ENCODE assay signal across 10 cellular contexts in genomic region chr3:12188328-12188648, GRCh38. TPM values are rescaled to one million over a fixed set of nuclear protein-coding genes. Genes with fewer than 3 reads are reported as not detected.
DNase-seq lines count a peak whose midpoint lies in the region; ATAC-seq and TF ChIP-seq lines count a peak whose summit lies in the region.
"Had no signal": no experiment of that assay in that cellular context is flagged by ENCODE, and none has a peak within 500 bp of the region (broad histone marks: within the 10 kb centered on the region; RNA-seq: fewer than 3 reads in every experiment).

No MANE protein-coding gene starts in this region.

- peaks cover 0 to 3% of the 10 kb centered on the region in 2 donors for H3K9me3 Mint-ChIP-seq in activated naive CD4-positive, alpha-beta T cell treated with anti-CD3 and anti-CD28 coated beads, Interleukin-2, amount 50 U/mL, for 72 hours
- no peaks in the 10 kb centered on the region for H3K9me3 Mint-ChIP-seq in activated naive CD4-positive, alpha-beta T cell treated with anti-CD3 and anti-CD28 coated beads, Interleukin-2, amount 10 ng/mL, durations not matched to agents 7 days and 5 days
- no peaks in the 10 kb centered on the region for H3K9me3 Mint-ChIP-seq in activated CD4-positive, alpha-beta memory T cell treated with anti-CD3 and anti-CD28 coated beads for 36 hours
- H3K9me3 Mint-ChIP-seq: central memory CD8-positive, alpha-beta T cell had no signal

- no peak overlapping the region for H3K4me2 ChIP-seq in Karpas-422 (ENCODE audit: low read depth, low read length, poor library complexity, severe bottlenecking)

- in situ Hi-C loops in transverse colon (cut with MboI; ENCODE audit: low pct_ligation_motif_present in 1 of 4, low pct_unique_long_range_greater_than_20kb in 1 of 4, low sequenced_read_pairs in 3 of 4), result no loop called here

- H3K27ac ChIP-seq in right lobe of liver (no peak overlapping the region), transverse colon (peak overlapping the region; percentile 38 to 63 (median 54)), Karpas-422 (ENCODE audit: low read length) (no peak overlapping the region)

- no peaks in the 10 kb centered on the region for H3K79me2 ChIP-seq in Karpas-422 (ENCODE audit: low read length)

- H3K9ac ChIP-seq in Karpas-422 (ENCODE audit: low read length), result no peak overlapping the region

- 76% methylated on average over 4 of the region's 4 CpGs for WGBS in right lobe of liver (ENCODE audit: insufficient coverage, low coverage, low lambda C conversion rate, missing lambda C conversion rate)
- WGBS in transverse colon (ENCODE audit: low coverage in 1 of 2), 2 donors, result 76% methylated on average over 4 of the region's 4 CpGs; no CpG with 5 or more reads in 1 of the 2 donors

- TF ChIP-seq POLR2A in right lobe of liver (IDR thresholded peaks at IDR 0.05) (no peak), transverse colon (IDR thresholded peaks at IDR 0.05) (no peak)

- no peaks in the 10 kb centered on the region for H3K9me2 ChIP-seq in Karpas-422 (replicated peaks; ENCODE audit: insufficient read depth, low read length)

- POLR2A ChIA-PET in activated CD4-positive, alpha-beta memory T cell treated with anti-CD3 and anti-CD28 coated beads for 36 hours (lab: Charles Lee), result interaction anchor here (1.3 to 2.1 kb wide), 4 partner anchors 9 to 208 kb away, joined by 3 to 14 read pairs (median 10); no protein-coding TSS in a partner anchor

- H2AFZ ChIP-seq in Karpas-422 (ENCODE audit: low read length), result no peak overlapping the region

- peaks cover 0 to 6% of the 10 kb centered on the region in 2 donors for H3K36me3 Mint-ChIP-seq in activated naive CD4-positive, alpha-beta T cell treated with anti-CD3 and anti-CD28 coated beads, Interleukin-2, amount 50 U/mL, for 72 hours
- no peaks in the 10 kb centered on the region for H3K36me3 Mint-ChIP-seq in activated naive CD4-positive, alpha-beta T cell treated with anti-CD3 and anti-CD28 coated beads, Interleukin-2, amount 10 ng/mL, durations not matched to agents 7 days and 5 days
- H3K36me3 Mint-ChIP-seq in activated CD4-positive, alpha-beta memory T cell treated with anti-CD3 and anti-CD28 coated beads for 36 hours, result no peaks in the 10 kb centered on the region

- ATAC-seq in activated naive CD4-positive, alpha-beta T cell treated with anti-CD3 and anti-CD28 coated beads, Interleukin-2, amount 50 U/mL, for 72 hours, result peak; percentile 15 to 55
- ATAC-seq in right lobe of liver, result peak in 3 of 4 donors; percentile 12 to 25 (median 16)

- H3K4me3 Mint-ChIP-seq in activated naive CD4-positive, alpha-beta T cell treated with anti-CD3 and anti-CD28 coated beads, Interleukin-2, amount 10 ng/mL, durations not matched to agents 7 days and 5 days, result no peak overlapping the region
- H3K4me3 Mint-ChIP-seq in activated CD4-positive, alpha-beta memory T cell treated with anti-CD3 and anti-CD28 coated beads for 36 hours, result peak overlapping the region; percentile 59
- H3K4me3 Mint-ChIP-seq: central memory CD8-positive, alpha-beta T cell had no signal

- CTCF ChIA-PET in activated naive CD4-positive, alpha-beta T cell treated with anti-CD3 and anti-CD28 coated beads, Interleukin-2, amount 10 ng/mL, durations not matched to agents 7 days and 5 days (lab: Charles Lee), result no interaction called here
- CTCF ChIA-PET in activated CD4-positive, alpha-beta memory T cell treated with anti-CD3 and anti-CD28 coated beads for 36 hours (lab: Charles Lee), result interaction anchor here (1.1 to 2.9 kb wide), 7 partner anchors 9 to 292 kb away, joined by 3 to 15 read pairs (median 4); no protein-coding TSS in a partner anchor

- H3K4me1 ChIP-seq in right lobe of liver, result peaks cover 0 to under 1% (median 0%) of the 10 kb centered on the region in 4 donors
- H3K4me1 ChIP-seq in transverse colon, result peaks cover 8 to 28% (median 20%) of the 10 kb centered on the region in 4 donors
- H3K4me1 ChIP-seq in Karpas-422 (ENCODE audit: low read length), result peaks cover 11% of the 10 kb centered on the region

- peak overlapping the region; percentile 69 to 87 for H3K27ac Mint-ChIP-seq in activated naive CD4-positive, alpha-beta T cell treated with anti-CD3 and anti-CD28 coated beads, Interleukin-2, amount 50 U/mL, for 72 hours
- H3K27ac Mint-ChIP-seq in activated naive CD4-positive, alpha-beta T cell treated with anti-CD3 and anti-CD28 coated beads, Interleukin-2, amount 10 ng/mL, durations not matched to agents 7 days and 5 days, result no peak overlapping the region
- H3K27ac Mint-ChIP-seq in activated CD4-positive, alpha-beta memory T cell treated with anti-CD3 and anti-CD28 coated beads for 36 hours, result peak overlapping the region; percentile 99

- H3K4me1 Mint-ChIP-seq in activated naive CD4-positive, alpha-beta T cell treated with anti-CD3 and anti-CD28 coated beads, Interleukin-2, amount 10 ng/mL, durations not matched to agents 7 days and 5 days, result peaks cover 8% of the 10 kb centered on the region
- peaks cover 47% of the 10 kb centered on the region for H3K4me1 Mint-ChIP-seq in activated CD4-positive, alpha-beta memory T cell treated with anti-CD3 and anti-CD28 coated beads for 36 hours (ENCODE audit: low read depth)

- no peak for DNase-seq in activated naive CD4-positive, alpha-beta T cell treated with anti-CD3 and anti-CD28 coated beads, Interleukin-2, amount 50 U/mL, for 72 hours (ENCODE audit: low spot score in 2 of 2)
- DNase-seq in activated naive CD4-positive, alpha-beta T cell treated with anti-CD3 and anti-CD28 coated beads, Interleukin-2, amount 10 ng/mL, durations not matched to agents 7 days and 5 days, result no peak
- DNase-seq in activated CD4-positive, alpha-beta memory T cell treated with anti-CD3 and anti-CD28 coated beads for 36 hours, result peak; percentile 59
- no peak for DNase-seq in right lobe of liver
- DNase-seq in transverse colon, result no peak
- DNase-seq in DMS 273 treated with DMSO at 0.1 percent for 48 hours (lab: John Stamatoyannopoulos, UW), result no peak
- DNase-seq in Karpas-422, result no peak
- DNase-seq in ureter (ENCODE audit: low spot score), result no peak
- DNase-seq: activated CD4-positive, alpha-beta T cell treated with anti-CD3 and anti-CD28 coated beads for 4 hours had no signal

- no peaks in the 10 kb centered on the region for H3K9me3 ChIP-seq in right lobe of liver
- H3K9me3 ChIP-seq in transverse colon, result no peaks in the 10 kb centered on the region
- H3K9me3 ChIP-seq in Karpas-422 (ENCODE audit: low read length), result no peaks in the 10 kb centered on the region

- intact Hi-C loops in activated CD4-positive, alpha-beta memory T cell treated with anti-CD3 and anti-CD28 coated beads for 36 hours (cut with micrococcal nuclease), result loop anchor here (5.0 kb wide), 2 partner anchors 341 to 951 kb away; partner anchors contain the start of gene TAMM41
- intact Hi-C loops in right lobe of liver (cut with DNase I), result no loop called here
- intact Hi-C loops in transverse colon (cut with DNase I; ENCODE audit: low total_unique reads), result no loop called here

- H3K4me3 ChIP-seq in right lobe of liver (no peak overlapping the region), transverse colon (no peak overlapping the region), Karpas-422 (ENCODE audit: low read length) (no peak overlapping the region)

- no peaks in the 10 kb centered on the region for H4K20me1 ChIP-seq in Karpas-422 (ENCODE audit: insufficient read depth, low read depth, low read length)

- H3K27me3 ChIP-seq in right lobe of liver (no peaks in the 10 kb centered on the region), transverse colon (no peaks in the 10 kb centered on the region), Karpas-422 (ENCODE audit: low read length) (no peaks in the 10 kb centered on the region)

- H3K36me3 ChIP-seq in right lobe of liver (no peaks in the 10 kb centered on the region), transverse colon (no peaks in the 10 kb centered on the region), Karpas-422 (ENCODE audit: insufficient read depth, low read length) (no peaks in the 10 kb centered on the region)

- peaks cover 8% of the 10 kb centered on the region for H3K27me3 Mint-ChIP-seq in activated naive CD4-positive, alpha-beta T cell treated with anti-CD3 and anti-CD28 coated beads, Interleukin-2, amount 10 ng/mL, durations not matched to agents 7 days and 5 days
- H3K27me3 Mint-ChIP-seq in activated CD4-positive, alpha-beta memory T cell treated with anti-CD3 and anti-CD28 coated beads for 36 hours, result peaks cover 7% of the 10 kb centered on the region

- TF ChIP-seq CTCF in right lobe of liver (IDR thresholded peaks at IDR 0.05), result no peak
- no peak for TF ChIP-seq CTCF in transverse colon (IDR thresholded peaks at IDR 0.05)

- TF ChIP-seq EP300 in transverse colon (IDR thresholded peaks at IDR 0.05; ENCODE audit: low read depth), result no peak

RNA-seq across cellular contexts. Expression of gene TIMP4, which starts 29.6 kb away (rescaled TPM):
- not detected for total RNA-seq in activated naive CD4-positive, alpha-beta T cell treated with anti-CD3 and anti-CD28 coated beads, Interleukin-2, amount 50 U/mL, for 72 hours
- under 1 TPM; 0.36 to 0.50 TPM for total RNA-seq in activated CD4-positive, alpha-beta memory T cell treated with anti-CD3 and anti-CD28 coated beads for 36 hours
- 1 to 10 TPM in 2 of 6 experiments, under 1 TPM in 3, not detected in 1; 0.35 to 2.2 (median 0.66) TPM for total RNA-seq in right lobe of liver
- total RNA-seq in transverse colon, result 1 to 10 TPM; 1.1 to 7.9 (median 5.1) TPM
- not detected in 2 replicates for total RNA-seq in Karpas-422 (2014; rRNA removed; shearing (Covaris generic); ENCODE audit: low replicate concordance)
- total RNA-seq in ureter, result 16.5 TPM

Comparison
In these comparisons a context has a peak if more than half of its experiments do, and no peak if none do; other contexts are left out.
1. H3K27ac ChIP-seq: peak in transverse colon (4 of 4); none in right lobe of liver (0 of 3) and Karpas-422 (single experiment).